Comparison of ENCODE assay signal across 8 cellular contexts in genomic region chr1:23772049-23772853, GRCh38. TPM values are rescaled to one million over a fixed set of nuclear protein-coding genes. Genes with fewer than 3 reads are reported as not detected.
DNase-seq lines count a peak whose midpoint lies in the region; ATAC-seq and TF ChIP-seq lines count a peak whose summit lies in the region.

No MANE protein-coding gene starts in this region.

- no peak for TF ChIP-seq POLR2A in esophagus squamous epithelium (IDR thresholded peaks at IDR 0.05)

- peaks cover 2 to 15% (median 2%) of the 10 kb centered on the region in 3 donors for H3K4me1 ChIP-seq in esophagus squamous epithelium

- H3K36me3 ChIP-seq in esophagus squamous epithelium = peaks cover 0 to 40% (median 0%) of the 10 kb centered on the region in 3 donors

- POLR2A ChIA-PET in GM10248 (lab: Yijun Ruan, JAX) = interaction anchor here (0.9 kb wide), 1 partner anchor 144 kb away, joined by 4 read pairs; no protein-coding TSS in a partner anchor

- H3K27ac ChIP-seq in esophagus squamous epithelium = no peak overlapping the region

- ATAC-seq in HG02970 (IDR thresholded peaks at IDR 0.05; ENCODE audit: low FRiP score, unreplicated experiment) = no peak

- intact Hi-C loops in esophagus squamous epithelium (cut with DNase I) = no loop called here

- no peak overlapping the region for H3K27ac Mint-ChIP-seq in nephron

- peak overlapping the region in 1 of 3 experiments; percentile 60 for H3K4me3 Mint-ChIP-seq in nephron

- H3K27me3 ChIP-seq in esophagus squamous epithelium = no peaks in the 10 kb centered on the region

- DNase-seq in GM10248 (ENCODE audit: extremely low spot score) = peak; percentile 77
- peak; percentile 83 for DNase-seq in KG1 (lab: John Stamatoyannopoulos, UW)
- DNase-seq in OCI-M2 (lab: John Stamatoyannopoulos, UW; ENCODE audit: unreplicated experiment) = peak; percentile 46
- peak; percentile 81 for DNase-seq in activated T-cell treated with anti-CD3 and anti-CD28 coated beads for 24 hours (ENCODE audit: low read depth)
- peak; percentile 60 for DNase-seq in esophagus squamous epithelium (lab: John Stamatoyannopoulos, UW)
- peak; percentile 55 to 82 (median 76) for DNase-seq in stimulated activated naive CD4-positive, alpha-beta T cell (lab: John Stamatoyannopoulos, UW)

- H3K4me1 Mint-ChIP-seq in nephron = no peaks in the 10 kb centered on the region

- TF ChIP-seq CTCF in GM10248 (IDR thresholded peaks at IDR 0.05; ENCODE audit: control extremely low read depth, extremely low read depth, low read depth, missing control alignments) (peak; percentile 96), esophagus squamous epithelium (IDR thresholded peaks at IDR 0.05) (peak; percentile 81 to 95 (median 87)), nephron (IDR thresholded peaks at IDR 0.05; ENCODE audit: unreplicated experiment in 3 of 3) (peak; percentile 85 to 89 (median 89))

- CTCF ChIA-PET in GM10248 (lab: Yijun Ruan, JAX) = interaction anchor here (0.6 to 3.0 kb wide), 59 partner anchors 9 to 643 kb away, joined by 3 to 66 read pairs (median 5); partner anchors contain the start of genes CNR2, ELOA, FUCA1 and GALE

- H3K9me3 ChIP-seq in esophagus squamous epithelium = no peaks in the 10 kb centered on the region

- WGBS in esophagus squamous epithelium, 2 donors = 11 to 14% methylated on average over 13 to 14 of the region's 14 CpGs

- no peak overlapping the region for H3K4me3 ChIP-seq in esophagus squamous epithelium

- no peaks in the 10 kb centered on the region for H3K27me3 Mint-ChIP-seq in nephron (ENCODE audit: low read depth)

- no peaks in the 10 kb centered on the region for H3K9me3 Mint-ChIP-seq in nephron

- H3K36me3 Mint-ChIP-seq in nephron (ENCODE audit: low read depth) = peaks cover 8% of the 10 kb centered on the region

RNA-seq across cellular contexts. Expression of gene PITHD1, which starts 6.0 kb away (rescaled TPM):
- total RNA-seq in esophagus squamous epithelium = 10 to 100 TPM; 57.4 to 86.3 (median 78.0) TPM

RNA-seq across cellular contexts. Expression of gene LYPLA2, which starts 18.7 kb away (rescaled TPM):
- total RNA-seq in esophagus squamous epithelium = 10 to 100 TPM; 51.9 to 75.5 (median 64.4) TPM

RNA-seq across cellular contexts. Expression of gene GALE, which starts 28.3 kb away (rescaled TPM):
- total RNA-seq in esophagus squamous epithelium = 10 to 100 TPM; 55.1 to 81.0 (median 60.4) TPM

RNA-seq across cellular contexts. Expression of gene ELOA, which starts 29.0 kb away (rescaled TPM):
- total RNA-seq in esophagus squamous epithelium = 10 to 100 TPM; 37.8 to 44.0 (median 41.2) TPM

RNA-seq across cellular contexts. Expression of gene HMGCL, which starts 53.0 kb away (rescaled TPM):
- total RNA-seq in esophagus squamous epithelium = 10 to 100 TPM; 14.3 to 38.9 (median 26.6) TPM
